Comparison of ENCODE assay signal across 11 cellular contexts in the genomic region with DNA sequence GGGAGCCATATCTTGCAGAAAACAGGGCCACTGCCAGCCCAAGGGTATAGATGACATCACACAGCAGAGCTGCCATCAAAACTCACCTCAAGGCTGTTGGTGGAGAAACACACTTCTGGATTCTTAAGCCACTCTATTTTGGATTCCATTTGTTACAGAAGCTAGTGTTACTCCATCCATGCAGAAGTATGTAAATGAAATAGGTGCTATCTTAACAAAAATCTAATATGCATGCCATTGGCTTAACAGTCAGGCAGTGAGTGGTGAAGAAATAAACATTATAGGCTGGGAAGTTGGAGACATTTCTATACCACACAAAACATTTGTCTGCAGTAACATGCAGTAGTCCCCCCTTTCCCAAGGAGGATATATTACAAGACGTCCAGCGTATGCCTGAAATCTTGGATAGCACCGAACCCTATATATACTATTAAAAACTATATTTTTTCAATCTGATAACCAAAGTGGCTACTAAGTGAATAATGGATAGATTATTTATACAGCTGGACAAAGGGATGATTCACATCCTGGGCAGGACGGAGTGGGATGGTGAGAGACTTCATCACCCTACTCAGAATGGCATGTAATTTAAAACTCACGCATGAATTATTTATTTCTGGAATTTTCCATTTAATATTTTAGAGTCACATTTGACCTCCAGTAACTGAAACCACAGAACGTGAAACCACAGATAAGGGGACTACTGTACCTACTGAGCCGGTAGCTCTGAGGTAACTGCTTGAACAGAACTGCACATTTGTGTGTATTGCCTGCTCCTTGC.
DNase-seq lines count a peak whose midpoint lies in the region; ATAC-seq and TF ChIP-seq lines count a peak whose summit lies in the region.
"Had no signal": no experiment of that assay in that cellular context is flagged by ENCODE, and none has a peak within 500 bp of the region (broad histone marks: within the 10 kb centered on the region; RNA-seq: fewer than 3 reads in every experiment).

No MANE protein-coding gene starts in this region.

- no peaks in the 10 kb centered on the region for H3K4me1 Mint-ChIP-seq in GM23338
- H3K4me1 Mint-ChIP-seq: immature natural killer cell; nephron; stimulated activated naive CD8-positive, alpha-beta T cell treated with anti-CD3 and anti-CD28 coated beads, Interleukin-15, amount 100 ng/mL, for 72 hours had no signal

- peak; percentile 93 for DNase-seq in HCEC 1CT
- peak; percentile 93 to 98 for DNase-seq in fibroblast of lung (ENCODE audit: low read depth in 2 of 2)
- DNase-seq in thoracic aorta (ENCODE audit: low spot score), result no peak
- no peak for DNase-seq in activated effector memory CD4-positive, alpha-beta T cell treated with anti-CD3 and anti-CD28 coated beads, Interleukin-2, amount 50 U/mL, for 16 hours
- no peak for DNase-seq in stimulated activated CD4-positive, alpha-beta T cell treated with anti-CD3 and anti-CD28 coated beads, Interleukin-2, amount 100 ng/mL, for 48 hours
- DNase-seq in GM23338 (ENCODE audit: low spot score), result no peak
- DNase-seq: activated naive CD4-positive, alpha-beta T cell treated with Interleukin-2 at 50 U/mL for 16 hours; immature natural killer cell; stimulated activated naive CD8-positive, alpha-beta T cell treated with anti-CD3 and anti-CD28 coated beads, Interleukin-15, amount 100 ng/mL, for 72 hours had no signal

- H3K79me2 ChIP-seq in fibroblast of lung (ENCODE audit: control insufficient read depth, insufficient read depth, low read length) (no peaks in the 10 kb centered on the region), GM23338 (replicated peaks; ENCODE audit: insufficient read depth) (no peaks in the 10 kb centered on the region)

- ATAC-seq in SK-N-SH treated with all-trans-retinoic acid at 6 μM for 48 hours, result peak; percentile 94
- peak; percentile 69 for ATAC-seq in thoracic aorta (ENCODE audit: insufficient number of reproducible peaks, low FRiP score, low read depth)
- no peak for ATAC-seq in GM23338
- ATAC-seq: stimulated activated naive CD8-positive, alpha-beta T cell treated with anti-CD3 and anti-CD28 coated beads, Interleukin-15, amount 100 ng/mL, for 72 hours had no signal

- H2AFZ ChIP-seq in fibroblast of lung (ENCODE audit: low read length) (no peak overlapping the region), GM23338 (no peak overlapping the region)

- H3K4me2 ChIP-seq in fibroblast of lung (ENCODE audit: extremely low read depth, insufficient read depth, low read length), result peak overlapping the region; percentile 17
- H3K4me2 ChIP-seq in GM23338, result no peak overlapping the region

- no peaks in the 10 kb centered on the region for H3K9me3 ChIP-seq in fibroblast of lung (ENCODE audit: control insufficient read depth, insufficient read depth, low read depth, low read length)
- H3K9me3 ChIP-seq in thoracic aorta, result no peaks in the 10 kb centered on the region

- TF ChIP-seq CTCF in fibroblast of lung (conservative IDR thresholded peaks at IDR 0.05 in 1 of 2, IDR thresholded peaks at IDR 0.05 in 1 of 2; ENCODE audit: low read depth in 1 of 2, low read length in 2 of 2) (no peak), thoracic aorta (IDR thresholded peaks at IDR 0.05) (no peak), GM23338 (conservative IDR thresholded peaks at IDR 0.05; ENCODE audit: low read depth in 2 of 2) (no peak)

- H3K27me3 ChIP-seq in fibroblast of lung (ENCODE audit: control insufficient read depth, insufficient read depth, low read length), result no peaks in the 10 kb centered on the region
- H3K27me3 ChIP-seq in thoracic aorta (replicated peaks; ENCODE audit: insufficient read depth), result no peaks in the 10 kb centered on the region
- H3K27me3 ChIP-seq in GM23338 (ENCODE audit: insufficient read depth), result no peaks in the 10 kb centered on the region

- peaks cover 2% of the 10 kb centered on the region for H3K36me3 ChIP-seq in fibroblast of lung (ENCODE audit: control insufficient read depth, insufficient read depth, low read length)
- no peaks in the 10 kb centered on the region for H3K36me3 ChIP-seq in thoracic aorta
- no peaks in the 10 kb centered on the region for H3K36me3 ChIP-seq in GM23338 (ENCODE audit: insufficient read depth)

- H3K4me3 ChIP-seq in fibroblast of lung (replicated peaks in 1 of 4; ENCODE audit: control extremely low read depth in 1 of 4, insufficient read depth in 1 of 4, low read depth in 3 of 4, low read length in 4 of 4) (no peak overlapping the region), thoracic aorta (no peak overlapping the region), GM23338 (no peak overlapping the region)

- H3K9me3 Mint-ChIP-seq in GM23338, result no peaks in the 10 kb centered on the region; the same call in 2 of the 3 replicates
- H3K9me3 Mint-ChIP-seq: nephron had no signal

- peak overlapping the region; percentile 75 for H3K27ac ChIP-seq in fibroblast of lung (ENCODE audit: insufficient read depth, low read length)
- peak overlapping the region; percentile 14 to 16 for H3K27ac ChIP-seq in thoracic aorta
- H3K27ac ChIP-seq in GM23338 (ENCODE audit: low read depth), result no peak overlapping the region

- H3K27ac Mint-ChIP-seq in GM23338, result no peak overlapping the region
- H3K27ac Mint-ChIP-seq: immature natural killer cell; nephron; stimulated activated naive CD8-positive, alpha-beta T cell treated with anti-CD3 and anti-CD28 coated beads, Interleukin-15, amount 100 ng/mL, for 72 hours had no signal

- H3K36me3 Mint-ChIP-seq in GM23338 (ENCODE audit: low read depth), result no peaks in the 10 kb centered on the region

- H3K4me1 ChIP-seq in fibroblast of lung (ENCODE audit: control insufficient read depth, extremely low read depth, insufficient read depth, low read length) (peaks cover 10% of the 10 kb centered on the region), thoracic aorta (ENCODE audit: control insufficient read depth in 1 of 2, low read depth in 2 of 2) (peaks cover 0 to 25% of the 10 kb centered on the region in 2 donors), GM23338 (ENCODE audit: insufficient read depth) (no peaks in the 10 kb centered on the region)

- H3K9ac ChIP-seq in fibroblast of lung (ENCODE audit: insufficient read depth, low read length), result no peak overlapping the region

- no peaks in the 10 kb centered on the region for H3K27me3 Mint-ChIP-seq in GM23338 (ENCODE audit: insufficient read depth, low read depth, poor library complexity)
- H3K27me3 Mint-ChIP-seq: stimulated activated naive CD8-positive, alpha-beta T cell treated with anti-CD3 and anti-CD28 coated beads, Interleukin-15, amount 100 ng/mL, for 72 hours had no signal

- no peak overlapping the region for H3K4me3 Mint-ChIP-seq in GM23338
- H3K4me3 Mint-ChIP-seq: immature natural killer cell; nephron; stimulated activated naive CD8-positive, alpha-beta T cell treated with anti-CD3 and anti-CD28 coated beads, Interleukin-15, amount 100 ng/mL, for 72 hours had no signal

- no peaks in the 10 kb centered on the region for H3K9me2 ChIP-seq in GM23338 (ENCODE audit: insufficient read depth)

- H4K20me1 ChIP-seq in fibroblast of lung (ENCODE audit: control insufficient read depth, extremely low read depth, insufficient read depth, low read length) (no peaks in the 10 kb centered on the region), GM23338 (replicated peaks; ENCODE audit: insufficient read depth) (no peaks in the 10 kb centered on the region)

- H3F3A ChIP-seq in GM23338 (replicated peaks; ENCODE audit: low read depth), result no peaks in the 10 kb centered on the region

TF ChIP-seq in SK-N-SH treated with all-trans-retinoic acid at 6 μM for 48 hours, 23 proteins besides CTCF, POLR2A, EP300 and RAD21 (continues in another document):
- TF ChIP-seq ZNF70 (CRISPR knock-in tag; IDR thresholded peaks at IDR 0.05) (no peak), ZNF565 (CRISPR knock-in tag; conservative IDR thresholded peaks at IDR 0.05; ENCODE audit: low read depth) (no peak), OSR1 (CRISPR knock-in tag; IDR thresholded peaks at IDR 0.05) (no peak), CREB5 (CRISPR knock-in tag; IDR thresholded peaks at IDR 0.05; ENCODE audit: low read depth) (peak; percentile 82), ZFP3 (CRISPR knock-in tag; IDR thresholded peaks at IDR 0.05) (peak; percentile 74), GLIS3 (CRISPR knock-in tag; IDR thresholded peaks at IDR 0.05) (no peak), ESRRG (CRISPR knock-in tag; IDR thresholded peaks at IDR 0.05) (peak; percentile 70; the same call in 1 of the 2 replicates), BACH2 (CRISPR knock-in tag; IDR thresholded peaks at IDR 0.05; ENCODE audit: borderline replicate concordance) (no peak)

TF ChIP-seq in GM23338, 12 proteins besides CTCF, POLR2A, EP300 and RAD21 (continues in another document):
- TF ChIP-seq NANOG (IDR thresholded peaks at IDR 0.05; ENCODE audit: borderline replicate concordance) (no peak), EZH2 (IDR thresholded peaks at IDR 0.05; ENCODE audit: low read depth, unreplicated experiment) (no peak), REST (IDR thresholded peaks at IDR 0.05; ENCODE audit: unreplicated experiment) (no peak), POLR2AphosphoS5 (IDR thresholded peaks at IDR 0.05; ENCODE audit: low read depth) (no peak)

Comparison
In these comparisons a context has a peak if more than half of its experiments do, and no peak if none do; other contexts are left out.
1. DNase-seq: peak in HCEC 1CT (single experiment) and fibroblast of lung (2 of 2); none in thoracic aorta (single experiment), activated effector memory CD4-positive, alpha-beta T cell treated with anti-CD3 and anti-CD28 coated beads, Interleukin-2, amount 50 U/mL, for 16 hours (single experiment), stimulated activated CD4-positive, alpha-beta T cell treated with anti-CD3 and anti-CD28 coated beads, Interleukin-2, amount 100 ng/mL, for 48 hours (0 of 2) and GM23338 (single experiment).